ENCODE assay signal across 15 cellular contexts in the genomic region with DNA sequence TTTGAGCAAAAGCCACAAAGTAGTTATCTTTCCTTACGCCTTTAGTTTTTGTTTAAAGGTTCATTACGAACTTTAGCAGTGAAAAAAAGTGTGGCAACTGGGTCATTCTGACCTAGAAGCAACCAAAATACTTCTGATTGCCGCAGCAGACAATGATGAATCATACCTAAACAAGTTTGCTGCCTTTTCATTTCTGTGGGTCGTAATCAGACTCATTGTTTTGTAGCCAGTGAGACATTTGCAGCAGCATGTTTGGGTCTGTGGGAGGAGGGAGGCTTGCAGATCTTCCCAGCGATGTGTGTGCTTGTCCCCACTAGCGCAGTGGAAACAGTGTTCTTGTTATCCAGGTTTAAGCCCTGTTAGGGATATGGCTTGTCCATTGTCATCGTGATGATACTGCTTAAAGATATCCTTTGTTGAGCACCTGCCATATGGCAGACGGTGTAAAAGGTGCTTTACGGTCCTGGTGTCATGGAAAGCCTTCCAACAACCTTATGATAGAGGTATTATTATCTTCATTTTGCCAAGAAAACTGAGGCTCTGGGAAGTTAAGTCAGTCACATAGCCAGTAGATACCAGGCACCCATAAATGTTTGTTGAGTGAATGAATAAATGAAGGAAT. TPM values are rescaled to one million over a fixed set of nuclear protein-coding genes. Genes with fewer than 3 reads are reported as not detected.
DNase-seq lines count a peak whose midpoint lies in the region; TF ChIP-seq lines count a peak whose summit lies in the region.
"Had no signal": no experiment of that assay in that cellular context is flagged by ENCODE, and none has a peak within 500 bp of the region (broad histone marks: within the 10 kb centered on the region; RNA-seq: fewer than 3 reads in every experiment).

No MANE protein-coding gene starts in this region.

- no peaks in the 10 kb centered on the region for H3K79me2 ChIP-seq in Loucy (ENCODE audit: insufficient read depth, low read length)

- no peak overlapping the region for H3K9ac ChIP-seq in Loucy (ENCODE audit: low read depth, low read length, poor library complexity, severe bottlenecking)
- H3K9ac ChIP-seq: BLaER1 had no signal

- POLR2A ChIA-PET in CD8-positive, alpha-beta memory T cell (lab: Charles Lee): no interaction called here

- no peak for TF ChIP-seq CTCF in Loucy (conservative IDR thresholded peaks at IDR 0.05; ENCODE audit: low read length)
- no peak for TF ChIP-seq CTCF in cardiac fibroblast (IDR thresholded peaks at IDR 0.05; ENCODE audit: low read depth, low read length)

- no peaks in the 10 kb centered on the region for H3K9me3 Mint-ChIP-seq in CD8-positive, alpha-beta memory T cell
- H3K9me3 Mint-ChIP-seq: activated T-helper 1 cell treated with anti-CD3 and anti-CD28 coated beads, Interleukin-12 subunit alpha, Interleukin-12 subunit beta, Interleukin-2, Interleukin-4 antibody, amounts not matched to agents 30 ng/mL and 10 ng/mL and 1 ng/mL, durations not matched to agents 14 hours and 24 hours and 36 hours; brain; IgD-negative memory B cell had no signal

- H3K27ac ChIP-seq in CD8-positive, alpha-beta memory T cell (ENCODE audit: low read depth, low read length): no peak overlapping the region
- H3K27ac ChIP-seq: BLaER1 had no signal

- H3K27me3 Mint-ChIP-seq in CD8-positive, alpha-beta memory T cell: peaks cover 0 to 47% of the 10 kb centered on the region in 2 donors

- no peaks in the 10 kb centered on the region for H3K9me3 ChIP-seq in Loucy (ENCODE audit: insufficient read depth, low read depth, low read length)
- no peaks in the 10 kb centered on the region for H3K9me3 ChIP-seq in CD8-positive, alpha-beta memory T cell (ENCODE audit: low read length)
- H3K9me3 ChIP-seq: BLaER1 had no signal

- H3K36me3 Mint-ChIP-seq in CD8-positive, alpha-beta memory T cell: no peaks in the 10 kb centered on the region
- H3K36me3 Mint-ChIP-seq: brain, IgD-negative memory B cell had no signal

- no peak overlapping the region for H3K4me2 ChIP-seq in Loucy (ENCODE audit: low read depth, low read length, poor library complexity, severe bottlenecking)
- H3K4me2 ChIP-seq: BLaER1 had no signal

- no peaks in the 10 kb centered on the region for H3K27me3 ChIP-seq in Loucy (ENCODE audit: insufficient read depth, low read length, poor library complexity, severe bottlenecking)
- H3K27me3 ChIP-seq in CD8-positive, alpha-beta memory T cell (ENCODE audit: insufficient read depth, low read length, poor library complexity, severe bottlenecking): no peaks in the 10 kb centered on the region
- H3K27me3 ChIP-seq: BLaER1 had no signal

- no peaks in the 10 kb centered on the region for H3F3A ChIP-seq in Loucy (ENCODE audit: low read depth)

- H3K4me3 ChIP-seq in Loucy (ENCODE audit: low read length, poor library complexity, severe bottlenecking) (no peak overlapping the region), cardiac fibroblast (replicated peaks in 1 of 2; ENCODE audit: low read depth in 2 of 2, low read length in 2 of 2) (no peak overlapping the region)
- H3K4me3 ChIP-seq in CD8-positive, alpha-beta memory T cell (ENCODE audit: low read length): no peak overlapping the region
- H3K4me3 ChIP-seq: BLaER1 had no signal

- H2AFZ ChIP-seq in Loucy (ENCODE audit: low read length): peak overlapping the region; percentile 41; the same call in 1 of the 2 replicates

- peaks cover 3% of the 10 kb centered on the region for H3K4me1 ChIP-seq in Loucy (ENCODE audit: insufficient read depth, low read length, poor library complexity, severe bottlenecking)
- H3K4me1 ChIP-seq in CD8-positive, alpha-beta memory T cell (ENCODE audit: insufficient read depth, low read length): no peaks in the 10 kb centered on the region
- H3K4me1 ChIP-seq: BLaER1 had no signal

- DNase-seq in Ammon's horn (ENCODE audit: low spot score) (peak; percentile 63), cardiac fibroblast (ENCODE audit: low read depth in 2 of 2) (peak; percentile 27 to 58), myocyte (ENCODE audit: low read depth) (peak; percentile 21), SIG-M5 treated with dmso at 0.1 percent for 504 hours (lab: John Stamatoyannopoulos, UW; ENCODE audit: unreplicated experiment) (no peak), germinal center (ENCODE audit: low spot score) (no peak)
- DNase-seq in stimulated activated CD4-positive, alpha-beta T cell treated with anti-CD3 and anti-CD28 coated beads, Interleukin-2, amount 100 ng/mL, for 48 hours: no peak
- DNase-seq in CD8-positive, alpha-beta memory T cell: no peak
- DNase-seq: activated CD4-positive, alpha-beta T cell treated with anti-CD3 and anti-CD28 coated beads for 48 hours; DMS79 treated with DMSO at 0.1 percent for 48 hours; NCI-H2029 treated with DMSO at 0.1 percent for 48 hours had no signal

- no peaks in the 10 kb centered on the region for H3K36me3 ChIP-seq in Loucy (ENCODE audit: insufficient read depth, low read length)
- H3K36me3 ChIP-seq in CD8-positive, alpha-beta memory T cell (ENCODE audit: insufficient read depth, low read length): no peaks in the 10 kb centered on the region
- H3K36me3 ChIP-seq: BLaER1 had no signal

- CTCF ChIA-PET in CD8-positive, alpha-beta memory T cell (lab: Charles Lee): no interaction called here

- no peaks in the 10 kb centered on the region for H3K4me1 Mint-ChIP-seq in CD8-positive, alpha-beta memory T cell
- H3K4me1 Mint-ChIP-seq: brain, IgD-negative memory B cell had no signal

- H3K4me3 Mint-ChIP-seq in CD8-positive, alpha-beta memory T cell: no peak overlapping the region
- H3K4me3 Mint-ChIP-seq: activated T-helper 1 cell treated with anti-CD3 and anti-CD28 coated beads, Interleukin-12 subunit alpha, Interleukin-12 subunit beta, Interleukin-2, Interleukin-4 antibody, amounts not matched to agents 30 ng/mL and 10 ng/mL and 1 ng/mL, durations not matched to agents 14 hours and 24 hours and 36 hours; brain; IgD-negative memory B cell had no signal

- no peak overlapping the region for H3K27ac Mint-ChIP-seq in CD8-positive, alpha-beta memory T cell
- H3K27ac Mint-ChIP-seq: activated T-helper 1 cell treated with anti-CD3 and anti-CD28 coated beads, Interleukin-12 subunit alpha, Interleukin-12 subunit beta, Interleukin-2, Interleukin-4 antibody, amounts not matched to agents 30 ng/mL and 10 ng/mL and 1 ng/mL, durations not matched to agents 14 hours and 24 hours and 36 hours; brain; IgD-negative memory B cell had no signal

- H3K9me2 ChIP-seq in Loucy (replicated peaks; ENCODE audit: low read depth, low read length): no peaks in the 10 kb centered on the region

- no peaks in the 10 kb centered on the region for H4K20me1 ChIP-seq in Loucy (ENCODE audit: insufficient read depth, low read length, poor library complexity, severe bottlenecking)
- H4K20me1 ChIP-seq: BLaER1 had no signal

RNA-seq across cellular contexts. Expression of a gene that starts 1.3 kb away (rescaled TPM):
- total RNA-seq in myocyte: 0.24 and 0.52 TPM in 2 replicates
- 0.42 TPM for polyA plus RNA-seq in myocyte (2012)
- under 1 TPM; 0.55 to 0.94 TPM for total RNA-seq in CD8-positive, alpha-beta memory T cell
- polyA plus RNA-seq in CD8-positive, alpha-beta memory T cell: 0.16 TPM
- polyA plus RNA-seq: IgD-negative memory B cell had no signal

Comparison
In these comparisons a context has a peak if more than half of its experiments do, and no peak if none do; other contexts are left out.
1. DNase-seq: peak in Ammon's horn (single experiment), cardiac fibroblast (2 of 2) and myocyte (single experiment); none in SIG-M5 treated with dmso at 0.1 percent for 504 hours (single experiment), stimulated activated CD4-positive, alpha-beta T cell treated with anti-CD3 and anti-CD28 coated beads, Interleukin-2, amount 100 ng/mL, for 48 hours (0 of 2), germinal center (single experiment) and CD8-positive, alpha-beta memory T cell (0 of 5).